14 cellular contexts compared by ENCODE assay signal in the genomic region with DNA sequence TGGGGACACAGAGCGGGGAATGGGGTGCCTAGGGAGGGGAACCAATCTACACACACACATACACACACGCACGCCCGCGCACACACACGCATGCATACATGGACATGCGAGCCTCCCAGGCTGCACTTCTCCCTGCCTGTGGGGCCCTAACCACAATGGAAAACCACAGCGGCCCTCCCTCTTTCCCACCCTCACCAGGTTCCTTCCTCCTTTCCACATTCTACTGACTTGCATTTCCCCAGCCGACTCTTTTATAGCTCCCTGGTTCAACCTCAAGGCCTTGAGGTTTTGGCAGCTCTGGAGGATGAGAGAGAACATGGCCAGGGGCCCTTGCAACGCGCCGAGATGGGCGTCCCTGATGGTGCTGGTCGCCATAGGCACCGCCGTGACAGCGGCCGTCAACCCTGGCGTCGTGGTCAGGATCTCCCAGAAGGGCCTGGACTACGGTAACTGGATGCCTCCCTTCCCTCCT. TPM values are rescaled to one million over a fixed set of nuclear protein-coding genes. Genes with fewer than 3 reads are reported as not detected.
DNase-seq lines count a peak whose midpoint lies in the region; ATAC-seq and TF ChIP-seq lines count a peak whose summit lies in the region.
"Had no signal": no experiment of that assay in that cellular context is flagged by ENCODE, and none has a peak within 500 bp of the region (broad histone marks: within the 10 kb centered on the region; RNA-seq: fewer than 3 reads in every experiment).

A gene (plus strand): TSS at position 249 of the 472 bp plus-strand sequence. CDS start 68 bp downstream, at position 317.

- no peak within 1 kb of the TSS for H2AK5ac ChIP-seq in IMR-90 (ENCODE audit: low read depth, low read length)

- no peak within 1 kb of the TSS for H3K14ac ChIP-seq in IMR-90 (replicated peaks; ENCODE audit: low read depth, low read length)

- H3K9me3 ChIP-seq in IMR-90 (ENCODE audit: control insufficient read depth, insufficient read depth, low read length) (peaks cover 2% of the 10 kb centered on the region; the same call in 1 of the 2 replicates), BE2C (no peaks in the 10 kb centered on the region)
- H3K9me3 ChIP-seq: tibial artery had no signal

- no peak within 1 kb of the TSS for H2BK5ac ChIP-seq in IMR-90 (ENCODE audit: low read depth, low read length, poor library complexity, severe bottlenecking)

- TF ChIP-seq RAD21 in IMR-90 (IDR thresholded peaks at IDR 0.05; ENCODE audit: low read length), result no peak

- DNase-seq in IMR-90 (no peak), SIG-M5 treated with dmso at 0.1 percent for 504 hours (lab: John Stamatoyannopoulos, UW; ENCODE audit: unreplicated experiment) (peak; percentile 97), globus pallidus (ENCODE audit: low spot score) (peak; percentile 25), skeletal muscle cell (ENCODE audit: low read depth) (peak; percentile 62), BE2C (no peak), T-helper 9 cell (no peak), T1000 (lab: John Stamatoyannopoulos, UW) (no peak)
- DNase-seq in effector CD8-positive, alpha-beta T cell (lab: John Stamatoyannopoulos, UW), result no peak
- DNase-seq: activated effector memory CD4-positive, alpha-beta T cell treated with Interleukin-2 at 50 U/mL for 16 hours; NCI-H446; nephron progenitor cell; stimulated activated CD4-positive, alpha-beta T cell treated with anti-CD3 and anti-CD28 coated beads, Interleukin-4, amount 100 ng/mL, for 1 hour had no signal

- H4K91ac ChIP-seq in IMR-90 (ENCODE audit: insufficient read depth, low read depth, low read length), result no peak within 1 kb of the TSS

- in situ Hi-C loops in IMR-90 (cut with MboI; ENCODE audit: low sequenced_read_pairs), result loop anchor here (10.0 kb wide), 1 partner anchor 239 kb away; no protein-coding TSS in a partner anchor

- no peak within 1 kb of the TSS for H3K9ac ChIP-seq in IMR-90 (ENCODE audit: low read depth, low read length)

- POLR2A ChIA-PET in IMR-90 (lab: Charles Lee; ENCODE audit: unreplicated experiment), result no interaction called here

- H2BK15ac ChIP-seq in IMR-90 (ENCODE audit: low read depth, low read length), result no peak within 1 kb of the TSS

- H4K20me1 ChIP-seq in IMR-90 (ENCODE audit: insufficient read depth, low read length), result no peaks in the 10 kb centered on the region

- no peak within 1 kb of the TSS for H3K23ac ChIP-seq in IMR-90 (ENCODE audit: low read depth, low read length)

- no peak within 1 kb of the TSS for H3K4ac ChIP-seq in IMR-90 (ENCODE audit: low read depth, low read length)

- H2AK9ac ChIP-seq in IMR-90 (replicated peaks; ENCODE audit: low read depth, low read length, poor library complexity), result no peak within 1 kb of the TSS

- TF ChIP-seq POLR2A in IMR-90 (IDR thresholded peaks at IDR 0.05; ENCODE audit: low read depth, low read length), result no peak

- H3K36me3 ChIP-seq in IMR-90 (ENCODE audit: control insufficient read depth, insufficient read depth, low read length) (no peaks in the 10 kb centered on the region), BE2C (no peaks in the 10 kb centered on the region)
- H3K36me3 ChIP-seq: tibial artery had no signal

- H3K9me1 ChIP-seq in IMR-90 (ENCODE audit: insufficient read depth, low read length), result 0 out of 2 replicates have a peak, but pooled peaks cover 2% of the 10 kb centered on the region

- H2BK20ac ChIP-seq in IMR-90 (ENCODE audit: low read depth, low read length), result no peak within 1 kb of the TSS

- H3K27me3 ChIP-seq in IMR-90 (ENCODE audit: control insufficient read depth, insufficient read depth, low read length) (peaks cover 21% of the 10 kb centered on the region), BE2C (peaks cover 4% of the 10 kb centered on the region; the same call in 1 of the 2 replicates)

- no TSS peak for BruUV-seq in IMR-90 (replicated peaks; lab: Mats Ljungman, UMichigan)

- no peak for TF ChIP-seq CTCF in IMR-90 (conservative IDR thresholded peaks at IDR 0.05; ENCODE audit: low read depth, low read length)
- no peak for TF ChIP-seq CTCF in BE2C (IDR thresholded peaks at IDR 0.05; ENCODE audit: low read depth, low read length)

- H4K5ac ChIP-seq in IMR-90 (ENCODE audit: low read depth, low read length), result no peak within 1 kb of the TSS

- intact Hi-C loops in IMR-90 (cut with micrococcal nuclease), result no loop called here

- no peak for ATAC-seq in IMR-90 (ENCODE audit: low read depth)

- H3K4me2 ChIP-seq in IMR-90 (ENCODE audit: low read depth, low read length), result no peak within 1 kb of the TSS

- CTCF ChIA-PET in IMR-90 (lab: Yijun Ruan, JAX), result no interaction called here

- no peak within 1 kb of the TSS for H2BK120ac ChIP-seq in IMR-90 (ENCODE audit: low read depth, low read length)

- no peak within 1 kb of the TSS for H3K4me3 ChIP-seq in IMR-90 (ENCODE audit: insufficient read depth, low read depth, low read length)
- H3K4me3 ChIP-seq in skeletal muscle cell (ENCODE audit: low read depth, low read length), result no peak within 1 kb of the TSS
- no peak within 1 kb of the TSS for H3K4me3 ChIP-seq in BE2C (ENCODE audit: low read depth, low read length)
- H3K4me3 ChIP-seq: tibial artery had no signal

- H3K27ac ChIP-seq in IMR-90 (ENCODE audit: insufficient read depth, low read length), result no peak within 1 kb of the TSS
- H3K27ac ChIP-seq: tibial artery had no signal

- WGBS in IMR-90 (ENCODE audit: extremely low coverage in 2 of 2, insufficient read length in 1 of 2), 2 experiments, result 100% methylated on average over 1 of the region's 21 CpGs; no CpG with 5 or more reads in 1 of the 2 experiments

- H3K18ac ChIP-seq in IMR-90 (ENCODE audit: low read depth, low read length), result no peak within 1 kb of the TSS

- peaks cover 2% of the 10 kb centered on the region for H3K4me1 ChIP-seq in IMR-90 (ENCODE audit: control insufficient read depth, insufficient read depth, low read length)
- H3K4me1 ChIP-seq in BE2C, result no peaks in the 10 kb centered on the region

- H2AFZ ChIP-seq in IMR-90 (replicated peaks; ENCODE audit: low read length, poor library complexity), result peak within 1 kb of the TSS; percentile 5

- no peak within 1 kb of the TSS for H4K8ac ChIP-seq in IMR-90 (ENCODE audit: low read depth in 2 of 2, low read length in 2 of 2)

- dilution Hi-C loops in IMR-90 (cut with HindIII; ENCODE audit: low sequenced_read_pairs, unreplicated experiment), result no loop called here

- H3K79me1 ChIP-seq in IMR-90 (ENCODE audit: low read depth in 1 of 2, low read length in 2 of 2), result no peaks in the 10 kb centered on the region

- H3K56ac ChIP-seq in IMR-90 (ENCODE audit: extremely low read depth, insufficient read depth, low read length), result no peak within 1 kb of the TSS

TF ChIP-seq in IMR-90, 13 proteins besides CTCF, POLR2A, EP300 and RAD21:
- TF ChIP-seq FOS (IDR thresholded peaks at IDR 0.05; ENCODE audit: low read depth, low read length), result no peak
- TF ChIP-seq BHLHE40 (IDR thresholded peaks at IDR 0.05; ENCODE audit: low read depth, low read length), result no peak
- no peak for TF ChIP-seq NFE2L2 (IDR thresholded peaks at IDR 0.05; ENCODE audit: low read depth, low read length)
- no peak for TF ChIP-seq SMC3 (IDR thresholded peaks at IDR 0.05; ENCODE audit: low read depth, low read length)
- TF ChIP-seq MAZ (IDR thresholded peaks at IDR 0.05; ENCODE audit: borderline replicate concordance, low read depth, low read length), result no peak
- TF ChIP-seq CHD1 (IDR thresholded peaks at IDR 0.05; ENCODE audit: low read depth, low read length), result no peak
- no peak for TF ChIP-seq CEBPB (IDR thresholded peaks at IDR 0.05; ENCODE audit: low read depth, low read length)
- TF ChIP-seq, protein P1, sequence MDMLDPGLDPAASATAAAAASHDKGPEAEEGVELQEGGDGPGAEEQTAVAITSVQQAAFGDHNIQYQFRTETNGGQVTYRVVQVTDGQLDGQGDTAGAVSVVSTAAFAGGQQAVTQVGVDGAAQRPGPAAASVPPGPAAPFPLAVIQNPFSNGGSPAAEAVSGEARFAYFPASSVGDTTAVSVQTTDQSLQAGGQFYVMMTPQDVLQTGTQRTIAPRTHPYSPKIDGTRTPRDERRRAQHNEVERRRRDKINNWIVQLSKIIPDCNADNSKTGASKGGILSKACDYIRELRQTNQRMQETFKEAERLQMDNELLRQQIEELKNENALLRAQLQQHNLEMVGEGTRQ (IDR thresholded peaks at IDR 0.05; ENCODE audit: low read depth, low read length), result no peak
- no peak for TF ChIP-seq RCOR1 (IDR thresholded peaks at IDR 0.05; ENCODE audit: insufficient replicate concordance, low read length)
- TF ChIP-seq MXI1 (IDR thresholded peaks at IDR 0.05; ENCODE audit: borderline replicate concordance, low read depth, low read length), result no peak

RNA-seq across cellular contexts. Expression of the gene that starts here (rescaled TPM):
- not detected in 2 replicates for total RNA-seq in IMR-90 (2012; rRNA removed)
- polyA plus RNA-seq in IMR-90 (2012; rRNA removed), result 0.05 and 0.06 TPM in 2 replicates
- 0.10 TPM in 1 of 2 replicates, not detected in the other for polyA plus RNA-seq in IMR-90 (2012; cell fraction: cytosol; rRNA removed)
- 0.03 and 0.09 TPM in 2 replicates for polyA plus RNA-seq in IMR-90 (2012; cell fraction: nucleus; rRNA removed; ENCODE audit: low replicate concordance)
- not detected for polyA plus RNA-seq in BE2C (2012; ENCODE audit: insufficient read depth, insufficient read length, low read depth)
- total RNA-seq: T-helper 2 cell treated with Interferon-gamma antibody and Interleukin-4, amounts not matched to agents 100 ng/mL and 5 ng/mL, for 36 hours had no signal

Comparison
In these comparisons a context has a peak if more than half of its experiments do, and no peak if none do; other contexts are left out.
1. DNase-seq: peak in SIG-M5 treated with dmso at 0.1 percent for 504 hours (single experiment), globus pallidus (single experiment) and skeletal muscle cell (single experiment); none in IMR-90 (single experiment), BE2C (single experiment), T-helper 9 cell (single experiment), T1000 (single experiment) and effector CD8-positive, alpha-beta T cell (single experiment).